In genomic region chr7:24964177-24964576, GRCh38 we compare ENCODE assay signal across 22 cellular contexts. TPM values are rescaled to one million over a fixed set of nuclear protein-coding genes. Genes with fewer than 3 reads are reported as not detected.
A peak's percentile ranks its signal among the peaks of the same experiment; 100 is the strongest.
DNase-seq lines count a peak whose midpoint lies in the region; ATAC-seq and TF ChIP-seq lines count a peak whose summit lies in the region.
"Had no signal": no experiment of that assay in that cellular context is flagged by ENCODE, and none has a peak within 500 bp of the region (broad histone marks: within the 10 kb centered on the region; RNA-seq: fewer than 3 reads in every experiment).

No MANE protein-coding gene starts in this region.

- POLR2A ChIA-PET in HEK293 (lab: Yijun Ruan, JAX), result no interaction called here

- H3K4me3 ChIP-seq in HEK293 (ENCODE audit: low read depth, low read length), result no peak overlapping the region
- H3K4me3 ChIP-seq: body of pancreas, esophagus muscularis mucosa, GM23338, SK-N-MC had no signal

- ATAC-seq in naive B cell (ENCODE audit: low read depth in 2 of 2) (no peak), GM21737 (IDR thresholded peaks at IDR 0.05; ENCODE audit: unreplicated experiment) (no peak)
- ATAC-seq: body of pancreas; GM23338; naive thymus-derived CD8-positive, alpha-beta T cell had no signal

- no peak for DNase-seq in T-helper 2 cell treated with Interferon-gamma antibody and Interleukin-4, amounts not matched to agents 5 μg/mL and 100 μg/mL, for 36 hours (ENCODE audit: low spot score)
- no peak for DNase-seq in T-helper 2 cell
- DNase-seq in activated T-helper 2 cell treated with anti-CD3 and anti-CD28 coated beads, Interferon-gamma antibody, Interleukin-2, Interleukin-4, amounts not matched to agents 10 μg/mL and 5 μg/mL and 100 μg/mL, durations not matched to agents 14 hours and 24 hours and 36 hours (ENCODE audit: low spot score), result no peak
- no peak for DNase-seq in naive B cell
- DNase-seq in stimulated activated naive CD4-positive, alpha-beta T cell treated with Interleukin-2 at 50 U/mL for 16 hours (lab: John Stamatoyannopoulos, UW), result no peak
- DNase-seq in NCI-H1092 (lab: John Stamatoyannopoulos, UW), result no peak
- DNase-seq: activated CD4-positive, alpha-beta memory T cell treated with anti-CD3 and anti-CD28 coated beads, Interleukin-2, amount 10 ng/mL, durations not matched to agents 7 days and 5 days; activated gamma-delta T cell treated with Interleukin-2 at 50 U/mL for 16 hours; body of pancreas; DMS79 treated with DMSO at 0.1 percent for 48 hours; head of caudate nucleus; naive thymus-derived CD8-positive, alpha-beta T cell; NCI-H1930; NCI-H524; posterior cingulate gyrus; trophoblast cell had no signal

- H3K4me1 Mint-ChIP-seq in T-helper 2 cell treated with Interferon-gamma antibody and Interleukin-4, amounts not matched to agents 5 μg/mL and 100 μg/mL, for 36 hours (ENCODE audit: low read depth), result peaks cover 68% of the 10 kb centered on the region
- H3K4me1 Mint-ChIP-seq in activated T-helper 2 cell treated with anti-CD3 and anti-CD28 coated beads, Interferon-gamma antibody, Interleukin-2, Interleukin-4, amounts not matched to agents 10 μg/mL and 5 μg/mL and 100 μg/mL, durations not matched to agents 14 hours and 24 hours and 36 hours (ENCODE audit: low read depth), result peaks cover 80% of the 10 kb centered on the region
- H3K4me1 Mint-ChIP-seq in naive B cell, result peaks cover 48 to 63% (median 52%) of the 10 kb centered on the region in 3 donors

- H3K27ac ChIP-seq in HEK293 (ENCODE audit: extremely low read depth, low read depth, low read length), result no peak overlapping the region
- H3K27ac ChIP-seq: C4-2B, SK-N-MC had no signal

- H3K9me3 ChIP-seq in HEK293 (ENCODE audit: control insufficient read depth, insufficient read depth, low read depth, low read length), result no peaks in the 10 kb centered on the region
- H3K9me3 ChIP-seq: body of pancreas, esophagus muscularis mucosa had no signal

- CTCF ChIA-PET in HEK293 (lab: Yijun Ruan, JAX), result interaction anchor here (0.6 kb wide), 2 partner anchors 160 to 371 kb away, joined by 4 to 5 read pairs; no protein-coding TSS in a partner anchor

- no peaks in the 10 kb centered on the region for H3K27me3 Mint-ChIP-seq in T-helper 2 cell treated with Interferon-gamma antibody and Interleukin-4, amounts not matched to agents 5 μg/mL and 100 μg/mL, for 36 hours (ENCODE audit: low read depth)
- no peaks in the 10 kb centered on the region for H3K27me3 Mint-ChIP-seq in activated T-helper 2 cell treated with anti-CD3 and anti-CD28 coated beads, Interferon-gamma antibody, Interleukin-2, Interleukin-4, amounts not matched to agents 10 μg/mL and 5 μg/mL and 100 μg/mL, durations not matched to agents 14 hours and 24 hours and 36 hours (ENCODE audit: low read depth)
- H3K27me3 Mint-ChIP-seq in naive B cell, result no peaks in the 10 kb centered on the region
- H3K27me3 Mint-ChIP-seq: activated CD4-positive, alpha-beta memory T cell treated with anti-CD3 and anti-CD28 coated beads, Interleukin-2, amount 10 ng/mL, durations not matched to agents 7 days and 5 days; naive thymus-derived CD8-positive, alpha-beta T cell had no signal

- H3K9me3 Mint-ChIP-seq in T-helper 2 cell treated with Interferon-gamma antibody and Interleukin-4, amounts not matched to agents 5 μg/mL and 100 μg/mL, for 36 hours, result no peaks in the 10 kb centered on the region
- peaks cover 6% of the 10 kb centered on the region for H3K9me3 Mint-ChIP-seq in activated T-helper 2 cell treated with anti-CD3 and anti-CD28 coated beads, Interferon-gamma antibody, Interleukin-2, Interleukin-4, amounts not matched to agents 10 μg/mL and 5 μg/mL and 100 μg/mL, durations not matched to agents 14 hours and 24 hours and 36 hours
- no peaks in the 10 kb centered on the region for H3K9me3 Mint-ChIP-seq in naive B cell
- H3K9me3 Mint-ChIP-seq: activated CD4-positive, alpha-beta memory T cell treated with anti-CD3 and anti-CD28 coated beads, Interleukin-2, amount 10 ng/mL, durations not matched to agents 7 days and 5 days; GM23338; naive thymus-derived CD8-positive, alpha-beta T cell had no signal

- peak overlapping the region; percentile 29 for H3K27ac Mint-ChIP-seq in T-helper 2 cell treated with Interferon-gamma antibody and Interleukin-4, amounts not matched to agents 5 μg/mL and 100 μg/mL, for 36 hours
- peak overlapping the region; percentile 71 for H3K27ac Mint-ChIP-seq in activated T-helper 2 cell treated with anti-CD3 and anti-CD28 coated beads, Interferon-gamma antibody, Interleukin-2, Interleukin-4, amounts not matched to agents 10 μg/mL and 5 μg/mL and 100 μg/mL, durations not matched to agents 14 hours and 24 hours and 36 hours
- H3K27ac Mint-ChIP-seq in naive B cell, result peak overlapping the region in 4 of 6 donors; percentile 2 to 76 (median 38)
- H3K27ac Mint-ChIP-seq: GM23338 had no signal

- H3K4me3 Mint-ChIP-seq in T-helper 2 cell treated with Interferon-gamma antibody and Interleukin-4, amounts not matched to agents 5 μg/mL and 100 μg/mL, for 36 hours, result peak overlapping the region; percentile 14
- peak overlapping the region; percentile 38 for H3K4me3 Mint-ChIP-seq in activated T-helper 2 cell treated with anti-CD3 and anti-CD28 coated beads, Interferon-gamma antibody, Interleukin-2, Interleukin-4, amounts not matched to agents 10 μg/mL and 5 μg/mL and 100 μg/mL, durations not matched to agents 14 hours and 24 hours and 36 hours (ENCODE audit: low read depth)
- H3K4me3 Mint-ChIP-seq in naive B cell, result peak overlapping the region in 1 of 8 donors; percentile 27
- H3K4me3 Mint-ChIP-seq: activated CD4-positive, alpha-beta memory T cell treated with anti-CD3 and anti-CD28 coated beads, Interleukin-2, amount 10 ng/mL, durations not matched to agents 7 days and 5 days; GM23338 had no signal

- TF ChIP-seq CTCF in HEK293 (tag by site-specific recombination; IDR thresholded peaks at IDR 0.05), result no peak

- H3K4me1 ChIP-seq in HEK293 (ENCODE audit: control insufficient read depth, insufficient read depth, low read length), result peaks cover 11% of the 10 kb centered on the region; the same call in 1 of the 2 replicates

- intact Hi-C loops in activated T-helper 2 cell treated with anti-CD3 and anti-CD28 coated beads, Interferon-gamma antibody, Interleukin-2, Interleukin-4, amounts not matched to agents 10 μg/mL and 5 μg/mL and 100 μg/mL, durations not matched to agents 14 hours and 24 hours and 36 hours (cut with micrococcal nuclease), result no loop called here

- no peaks in the 10 kb centered on the region for H3K36me3 ChIP-seq in HEK293 (ENCODE audit: control insufficient read depth in 2 of 2, insufficient read depth in 1 of 2, low read length in 2 of 2)
- H3K36me3 ChIP-seq: esophagus muscularis mucosa had no signal

- peaks cover 21% of the 10 kb centered on the region for H3K36me3 Mint-ChIP-seq in T-helper 2 cell treated with Interferon-gamma antibody and Interleukin-4, amounts not matched to agents 5 μg/mL and 100 μg/mL, for 36 hours (ENCODE audit: low read depth)
- peaks cover 38% of the 10 kb centered on the region for H3K36me3 Mint-ChIP-seq in activated T-helper 2 cell treated with anti-CD3 and anti-CD28 coated beads, Interferon-gamma antibody, Interleukin-2, Interleukin-4, amounts not matched to agents 10 μg/mL and 5 μg/mL and 100 μg/mL, durations not matched to agents 14 hours and 24 hours and 36 hours (ENCODE audit: low read depth)
- no peaks in the 10 kb centered on the region for H3K36me3 Mint-ChIP-seq in naive B cell
- H3K36me3 Mint-ChIP-seq: naive thymus-derived CD8-positive, alpha-beta T cell had no signal

TF ChIP-seq in HEK293, 187 proteins besides CTCF, POLR2A, EP300 and RAD21:
- TF ChIP-seq ZNF626 (tag by site-specific recombination; IDR thresholded peaks at IDR 0.05) (no peak), ZFHX2 (tag by site-specific recombination; conservative IDR thresholded peaks at IDR 0.05) (no peak)
- TF ChIP-seq, protein P1, sequence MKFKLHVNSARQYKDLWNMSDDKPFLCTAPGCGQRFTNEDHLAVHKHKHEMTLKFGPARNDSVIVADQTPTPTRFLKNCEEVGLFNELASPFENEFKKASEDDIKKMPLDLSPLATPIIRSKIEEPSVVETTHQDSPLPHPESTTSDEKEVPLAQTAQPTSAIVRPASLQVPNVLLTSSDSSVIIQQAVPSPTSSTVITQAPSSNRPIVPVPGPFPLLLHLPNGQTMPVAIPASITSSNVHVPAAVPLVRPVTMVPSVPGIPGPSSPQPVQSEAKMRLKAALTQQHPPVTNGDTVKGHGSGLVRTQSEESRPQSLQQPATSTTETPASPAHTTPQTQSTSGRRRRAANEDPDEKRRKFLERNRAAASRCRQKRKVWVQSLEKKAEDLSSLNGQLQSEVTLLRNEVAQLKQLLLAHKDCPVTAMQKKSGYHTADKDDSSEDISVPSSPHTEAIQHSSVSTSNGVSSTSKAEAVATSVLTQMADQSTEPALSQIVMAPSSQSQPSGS (tag by site-specific recombination; IDR thresholded peaks at IDR 0.05; ENCODE audit: low read depth), result 0 out of 2 replicates have a peak, but pooled peaks have one; percentile 34

RNA-seq across cellular contexts. Expression of gene OSBPL3, which starts 15.8 kb away (rescaled TPM):
- total RNA-seq in activated T-helper 2 cell treated with anti-CD3 and anti-CD28 coated beads, Interferon-gamma antibody, Interleukin-2, Interleukin-4, amounts not matched to agents 10 μg/mL and 5 μg/mL and 100 μg/mL, durations not matched to agents 14 hours and 24 hours and 36 hours, result 74.2 and 76.2 TPM in 2 replicates
- 1 to 10 TPM; 2.3 to 8.2 (median 6.5) TPM for polyA plus RNA-seq in naive B cell (ENCODE audit: low read depth in 6 of 6)
